19 cellular contexts compared by ENCODE assay signal in genomic region chr1:36885537-36886441, GRCh38.
A peak's percentile ranks its signal among the peaks of the same experiment; 100 is the strongest.
DNase-seq lines count a peak whose midpoint lies in the region; ATAC-seq and TF ChIP-seq lines count a peak whose summit lies in the region.
"Had no signal": no experiment of that assay in that cellular context is flagged by ENCODE, and none has a peak within 500 bp of the region (broad histone marks: within the 10 kb centered on the region; RNA-seq: fewer than 3 reads in every experiment).

No MANE protein-coding gene starts in this region.

- intact Hi-C loops in stomach (cut with DNase I; ENCODE audit: low total_unique reads): no loop called here

- H2BK15ac ChIP-seq in neuronal stem cell (ENCODE audit: low read length): no peak overlapping the region

- H3K23ac ChIP-seq in neuronal stem cell (ENCODE audit: low read depth, low read length, poor library complexity): no peak overlapping the region

- no peak overlapping the region for H4K8ac ChIP-seq in neuronal stem cell (ENCODE audit: low read depth, low read length)

- no peak overlapping the region for H2BK12ac ChIP-seq in neuronal stem cell (ENCODE audit: low read length)

- in situ Hi-C loops in SK-MEL-5 (cut with HindIII; ENCODE audit: low pct_unique_long_range_greater_than_20kb, low sequenced_read_pairs): no loop called here

- H3K4me2 ChIP-seq in SK-N-SH (no peak overlapping the region), neuronal stem cell (ENCODE audit: insufficient read depth, low read length, poor library complexity, severe bottlenecking) (no peak overlapping the region)

- H2AK5ac ChIP-seq in neuronal stem cell (ENCODE audit: low read depth, low read length): no peak overlapping the region

- H3K36me3 ChIP-seq in SK-N-SH (replicated peaks in 1 of 2; ENCODE audit: control insufficient read depth in 1 of 2, insufficient read depth in 2 of 2, low read length in 1 of 2): no peaks in the 10 kb centered on the region
- H3K36me3 ChIP-seq in stomach: no peaks in the 10 kb centered on the region
- no peaks in the 10 kb centered on the region for H3K36me3 ChIP-seq in neuronal stem cell (replicated peaks in 1 of 2; ENCODE audit: control insufficient read depth in 2 of 2, insufficient read depth in 2 of 2, low read length in 2 of 2)
- H3K36me3 ChIP-seq: upper lobe of right lung had no signal

- TF ChIP-seq POLR2A in stomach (IDR thresholded peaks at IDR 0.05): no peak

- H3K27me3 ChIP-seq in SK-N-SH (ENCODE audit: insufficient read depth) (no peaks in the 10 kb centered on the region), stomach (peaks cover 0 to 38% (median 3%) of the 10 kb centered on the region in 3 donors), neuronal stem cell (ENCODE audit: control insufficient read depth in 3 of 3, insufficient read depth in 3 of 3, low read depth in 1 of 3, low read length in 3 of 3) (no peaks in the 10 kb centered on the region)
- H3K27me3 ChIP-seq: foreskin keratinocyte, upper lobe of right lung had no signal

- H3K4me3 ChIP-seq in SK-N-SH (ENCODE audit: low read depth in 2 of 2, low read length in 1 of 2) (no peak overlapping the region), stomach (no peak overlapping the region), neuronal stem cell (ENCODE audit: low read length in 2 of 2) (no peak overlapping the region)
- H3K4me3 ChIP-seq: upper lobe of right lung had no signal

- no peak overlapping the region for H3K9ac ChIP-seq in SK-N-SH
- H3K9ac ChIP-seq in neuronal stem cell (ENCODE audit: low read depth, low read length, poor library complexity): no peak overlapping the region

- H2BK120ac ChIP-seq in neuronal stem cell (ENCODE audit: low read depth, low read length): no peak overlapping the region

- CTCF ChIA-PET in SK-N-SH (lab: Yijun Ruan, JAX): interaction anchor here (0.6 to 2.1 kb wide), 19 partner anchors 13 to 549 kb away, joined by 3 to 10 read pairs (median 4); no protein-coding TSS in a partner anchor

- no peaks in the 10 kb centered on the region for H3K9me3 Mint-ChIP-seq in activated naive CD4-positive, alpha-beta T cell treated with anti-CD3 and anti-CD28 coated beads, Interleukin-2, amount 50 U/mL, for 72 hours
- H3K9me3 Mint-ChIP-seq: activated naive CD4-positive, alpha-beta T cell treated with anti-CD3 and anti-CD28 coated beads for 36 hours; CD4-positive, alpha-beta T cell; nephron progenitor cell; stimulated activated naive CD8-positive, alpha-beta T cell treated with anti-CD3 and anti-CD28 coated beads, Interleukin-15, Interleukin-2, amounts not matched to agents 100 ng/mL and 50 ng/mL, for 24 hours had no signal

- H3K9me3 ChIP-seq in SK-N-SH: no peaks in the 10 kb centered on the region
- no peaks in the 10 kb centered on the region for H3K9me3 ChIP-seq in stomach
- no peaks in the 10 kb centered on the region for H3K9me3 ChIP-seq in neuronal stem cell (replicated peaks in 1 of 2; ENCODE audit: control insufficient read depth in 2 of 2, insufficient read depth in 1 of 2, low read depth in 1 of 2, low read length in 2 of 2)
- H3K9me3 ChIP-seq: upper lobe of right lung had no signal

- no peaks in the 10 kb centered on the region for H3K36me3 Mint-ChIP-seq in activated naive CD4-positive, alpha-beta T cell treated with anti-CD3 and anti-CD28 coated beads, Interleukin-2, amount 50 U/mL, for 72 hours

- H3K4me1 ChIP-seq in SK-N-SH (ENCODE audit: control insufficient read depth in 1 of 2, insufficient read depth in 2 of 2, low read depth in 1 of 2, low read length in 1 of 2) (peaks cover 0 to 15% of the 10 kb centered on the region in 2 experiments; a peak in 2 of 4 replicates), stomach (no peaks in the 10 kb centered on the region), neuronal stem cell (ENCODE audit: control insufficient read depth in 2 of 2, insufficient read depth in 1 of 2, low read depth in 1 of 2, low read length in 2 of 2) (no peaks in the 10 kb centered on the region)
- H3K4me1 ChIP-seq: foreskin keratinocyte, upper lobe of right lung had no signal

- H3K79me2 ChIP-seq in SK-N-SH (ENCODE audit: insufficient read depth): no peaks in the 10 kb centered on the region

- TF ChIP-seq CTCF in SK-N-SH (IDR thresholded peaks at IDR 0.05) (no peak), stomach (IDR thresholded peaks at IDR 0.05) (no peak)

- no peak overlapping the region for H2BK5ac ChIP-seq in neuronal stem cell (ENCODE audit: low read length)

- no peaks in the 10 kb centered on the region for H3F3A ChIP-seq in SK-N-SH (replicated peaks; ENCODE audit: insufficient read depth)

- H3K14ac ChIP-seq in neuronal stem cell (ENCODE audit: low read length): no peak overlapping the region

- no peak overlapping the region for H3K27ac Mint-ChIP-seq in activated naive CD4-positive, alpha-beta T cell treated with anti-CD3 and anti-CD28 coated beads, Interleukin-2, amount 50 U/mL, for 72 hours
- H3K27ac Mint-ChIP-seq: activated naive CD4-positive, alpha-beta T cell treated with anti-CD3 and anti-CD28 coated beads for 36 hours; CD4-positive, alpha-beta T cell; nephron progenitor cell; stimulated activated naive CD8-positive, alpha-beta T cell treated with anti-CD3 and anti-CD28 coated beads, Interleukin-15, Interleukin-2, amounts not matched to agents 100 ng/mL and 50 ng/mL, for 24 hours had no signal

- TF ChIP-seq EP300 in SK-N-SH (IDR thresholded peaks at IDR 0.05; ENCODE audit: borderline replicate concordance in 1 of 2, low read depth in 1 of 2, low read length in 1 of 2): peak in 1 of 2 experiments; percentile 36; a peak in 1 of 4 replicates
- no peak for TF ChIP-seq EP300 in stomach (IDR thresholded peaks at IDR 0.05)

- no peak; the same call in 2 of the 3 replicates for ATAC-seq in SK-N-SH treated with all-trans-retinoic acid at 6 μM for 48 hours
- no peak for ATAC-seq in activated naive CD4-positive, alpha-beta T cell treated with anti-CD3 and anti-CD28 coated beads, Interleukin-2, amount 50 U/mL, for 72 hours
- ATAC-seq: foreskin keratinocyte, upper lobe of right lung had no signal

- peak; percentile 81 for DNase-seq in SK-N-SH
- DNase-seq in SK-MEL-5 (ENCODE audit: low read depth, low spot score): peak; percentile 22
- peak; percentile 1 for DNase-seq in hepatic stellate cell (ENCODE audit: low spot score)
- DNase-seq in stomach: peak; percentile 10
- DNase-seq in activated naive CD4-positive, alpha-beta T cell treated with anti-CD3 and anti-CD28 coated beads, Interleukin-2, amount 50 U/mL, for 72 hours (ENCODE audit: low spot score in 2 of 2): no peak
- no peak for DNase-seq in neuronal stem cell (ENCODE audit: low spot score)
- DNase-seq in GM19238 (ENCODE audit: insufficient read length, low spot score): no peak
- DNase-seq: activated CD4-positive, alpha-beta T cell treated with anti-CD3 and anti-CD28 coated beads for 4 hours; activated naive CD4-positive, alpha-beta T cell treated with anti-CD3 and anti-CD28 coated beads for 36 hours; foreskin keratinocyte; KG1; mammary epithelial cell; NCI-H1092; NCI-H2171; nephron progenitor cell; upper lobe of right lung had no signal

- POLR2A ChIA-PET in SK-N-SH (lab: Yijun Ruan, JAX): no interaction called here

- TF ChIP-seq RAD21 in SK-N-SH (IDR thresholded peaks at IDR 0.05; ENCODE audit: low read length): peak; percentile 89

- H3K4ac ChIP-seq in neuronal stem cell (ENCODE audit: low read length): no peak overlapping the region

- H3K79me1 ChIP-seq in neuronal stem cell (ENCODE audit: low read depth, low read length): no peaks in the 10 kb centered on the region

- no peak overlapping the region for H2AFZ ChIP-seq in SK-N-SH (ENCODE audit: low read depth)
- no peak overlapping the region for H2AFZ ChIP-seq in neuronal stem cell (ENCODE audit: low read length)

- H3K27ac ChIP-seq in SK-N-SH (ENCODE audit: low read depth in 2 of 2, low read length in 1 of 2) (peak overlapping the region in 1 of 2 experiments; percentile 67; a peak in 2 of 4 replicates), stomach (no peak overlapping the region), neuronal stem cell (replicated peaks; ENCODE audit: low read length) (no peak overlapping the region)
- H3K27ac ChIP-seq: foreskin keratinocyte, upper lobe of right lung had no signal

- 4% methylated on average over 7 of the region's 7 CpGs for WGBS in SK-N-SH (ENCODE audit: low lambda C conversion rate)
- 46 to 72% (median 65%) methylated on average over 7 of the region's 7 CpGs for WGBS in stomach, 5 donors
- whole genome bisulfite sequencing in neuronal stem cell (ENCODE audit: extremely low coverage in 2 of 2, insufficient read length in 2 of 2, insufficient replicate concordance in 1 of 2), 2 donors: no CpG with 5 or more reads among the region's 7 CpGs

- H4K91ac ChIP-seq in neuronal stem cell (ENCODE audit: low read depth, low read length, poor library complexity): no peak overlapping the region

- no peaks in the 10 kb centered on the region for H4K20me1 ChIP-seq in SK-N-SH (ENCODE audit: insufficient read depth)

- H3K9me2 ChIP-seq in SK-N-SH: no peaks in the 10 kb centered on the region

- no peak overlapping the region for H3K18ac ChIP-seq in neuronal stem cell (ENCODE audit: low read length)

TF ChIP-seq in SK-N-SH, 30 proteins besides CTCF, POLR2A, EP300 and RAD21 (continues in another document):
- TF ChIP-seq SMC3 (IDR thresholded peaks at IDR 0.05; ENCODE audit: low read depth, low read length) (peak; percentile 64; the same call in 1 of the 2 replicates), YY1 (IDR thresholded peaks at IDR 0.05; ENCODE audit: low read depth) (no peak), IRF3 (IDR thresholded peaks at IDR 0.05; ENCODE audit: low read depth, low read length) (no peak)

TF ChIP-seq in SK-N-SH treated with all-trans-retinoic acid at 6 μM for 48 hours, 23 proteins besides CTCF, POLR2A, EP300 and RAD21:
- TF ChIP-seq TOX (CRISPR knock-in tag; IDR thresholded peaks at IDR 0.05; ENCODE audit: borderline replicate concordance) (no peak), ZNF70 (CRISPR knock-in tag; IDR thresholded peaks at IDR 0.05) (no peak), CSDC2 (CRISPR knock-in tag; IDR thresholded peaks at IDR 0.05) (no peak)

Comparison
In these comparisons a context has a peak if more than half of its experiments do, and no peak if none do; other contexts are left out.
1. DNase-seq: peak in SK-N-SH (single experiment), SK-MEL-5 (single experiment), hepatic stellate cell (single experiment) and stomach (single experiment); none in activated naive CD4-positive, alpha-beta T cell treated with anti-CD3 and anti-CD28 coated beads, Interleukin-2, amount 50 U/mL, for 72 hours (0 of 2), neuronal stem cell (single experiment) and GM19238 (single experiment).